Comparison of ENCODE assay signal across 9 cellular contexts in genomic region chr6:136593748-136594490, GRCh38. TPM values are rescaled to one million over a fixed set of nuclear protein-coding genes. Genes with fewer than 3 reads are reported as not detected.
DNase-seq lines count a peak whose midpoint lies in the region; ATAC-seq and TF ChIP-seq lines count a peak whose summit lies in the region.
"Had no signal": no experiment of that assay in that cellular context is flagged by ENCODE, and none has a peak within 500 bp of the region (broad histone marks: within the 10 kb centered on the region; RNA-seq: fewer than 3 reads in every experiment).

No MANE protein-coding gene starts in this region.

- ATAC-seq in GM18505 (IDR thresholded peaks at IDR 0.05; ENCODE audit: unreplicated experiment) (peak; percentile 94), HG02852 (IDR thresholded peaks at IDR 0.05; ENCODE audit: unreplicated experiment) (peak; percentile 97), upper lobe of left lung (ENCODE audit: low FRiP score in 2 of 2) (peak; percentile 82 to 88)

- H3K4me3 ChIP-seq in adrenal gland (no peak overlapping the region), upper lobe of left lung (no peak overlapping the region)

- peak; percentile 43 for TF ChIP-seq POLR2A in GM18505 (IDR thresholded peaks at IDR 0.05; ENCODE audit: borderline replicate concordance, extremely low read depth, insufficient read depth, insufficient read length)
- no peak for TF ChIP-seq POLR2A in adrenal gland (IDR thresholded peaks at IDR 0.05)
- peak in 1 of 4 donors; percentile 20 for TF ChIP-seq POLR2A in upper lobe of left lung (IDR thresholded peaks at IDR 0.05)

- DNase-seq in ACHN (peak; percentile 98), NOMO-1 (lab: John Stamatoyannopoulos, UW; ENCODE audit: unreplicated experiment in 2 of 2) (peak; percentile 71 to 99), adrenal gland (peak in 6 of 7 donors; percentile 62 to 83 (median 74)), kidney tubule cell (ENCODE audit: low spot score) (peak; percentile 100), upper lobe of left lung (peak in 1 of 2 donors; percentile 83), SHP77 (lab: John Stamatoyannopoulos, UW) (no peak)

- TF ChIP-seq CTCF in adrenal gland (IDR thresholded peaks at IDR 0.05) (no peak), upper lobe of left lung (IDR thresholded peaks at IDR 0.05) (no peak)

- H3K36me3 ChIP-seq in adrenal gland (replicated peaks in 1 of 2) (peaks cover 0 to 77% of the 10 kb centered on the region in 2 donors), upper lobe of left lung (peaks cover 3 to 52% (median 27%) of the 10 kb centered on the region in 4 donors)

- peak overlapping the region in 4 of 5 donors; percentile 3 to 79 (median 46) for H3K27ac ChIP-seq in adrenal gland
- peak overlapping the region; percentile 47 to 77 (median 57) for H3K27ac ChIP-seq in upper lobe of left lung
- H3K27ac ChIP-seq: KMS-11 had no signal

- intact Hi-C loops in adrenal gland (cut with DNase I): no loop called here

- H3K27me3 ChIP-seq in adrenal gland: no peaks in the 10 kb centered on the region
- H3K27me3 ChIP-seq in upper lobe of left lung: no peaks in the 10 kb centered on the region

- 26 to 27% (median 26%) methylated on average over 6 of the region's 6 CpGs for WGBS in adrenal gland, 4 donors
- 16 to 30% methylated on average over 6 of the region's 6 CpGs for WGBS in upper lobe of left lung, 2 donors

- no peaks in the 10 kb centered on the region for H3K9me3 ChIP-seq in adrenal gland (replicated peaks in 1 of 3)
- H3K9me3 ChIP-seq in upper lobe of left lung: no peaks in the 10 kb centered on the region

- TF ChIP-seq EP300 in upper lobe of left lung (IDR thresholded peaks at IDR 0.05): no peak

- in situ Hi-C loops in ACHN (cut with HindIII; ENCODE audit: low pct_ligation_motif_present, low pct_unique_long_range_greater_than_20kb, low sequenced_read_pairs): no loop called here

- H3K4me1 ChIP-seq in adrenal gland (replicated peaks in 1 of 2): peaks cover 0 to 24% of the 10 kb centered on the region in 2 donors
- H3K4me1 ChIP-seq in upper lobe of left lung: peaks cover 7 to 15% (median 9%) of the 10 kb centered on the region in 4 donors

RNA-seq across cellular contexts. Expression of gene MAP7, which starts 43.7 kb away (rescaled TPM):
- total RNA-seq in adrenal gland (10 to 100 TPM in 7 of 8 donors, 1 to 10 TPM in 1; 9.8 to 26.4 (median 11.9) TPM), upper lobe of left lung (10 to 100 TPM; 18.1 to 26.6 (median 24.2) TPM)
- polyA plus RNA-seq in adrenal gland: 10 to 100 TPM in 1 of 3 donors, 1 to 10 TPM in 2; 4.7 to 31.6 (median 9.1) TPM

Comparison
In these comparisons a context has a peak if more than half of its experiments do, and no peak if none do; other contexts are left out.
1. DNase-seq: peak in ACHN (single experiment), NOMO-1 (2 of 2), adrenal gland (6 of 7) and kidney tubule cell (single experiment); none in SHP77 (0 of 2).
2. Peak in every context shown above with its lines, with median percentiles within 50 percentile points of each other: ATAC-seq.